In the genomic region with DNA sequence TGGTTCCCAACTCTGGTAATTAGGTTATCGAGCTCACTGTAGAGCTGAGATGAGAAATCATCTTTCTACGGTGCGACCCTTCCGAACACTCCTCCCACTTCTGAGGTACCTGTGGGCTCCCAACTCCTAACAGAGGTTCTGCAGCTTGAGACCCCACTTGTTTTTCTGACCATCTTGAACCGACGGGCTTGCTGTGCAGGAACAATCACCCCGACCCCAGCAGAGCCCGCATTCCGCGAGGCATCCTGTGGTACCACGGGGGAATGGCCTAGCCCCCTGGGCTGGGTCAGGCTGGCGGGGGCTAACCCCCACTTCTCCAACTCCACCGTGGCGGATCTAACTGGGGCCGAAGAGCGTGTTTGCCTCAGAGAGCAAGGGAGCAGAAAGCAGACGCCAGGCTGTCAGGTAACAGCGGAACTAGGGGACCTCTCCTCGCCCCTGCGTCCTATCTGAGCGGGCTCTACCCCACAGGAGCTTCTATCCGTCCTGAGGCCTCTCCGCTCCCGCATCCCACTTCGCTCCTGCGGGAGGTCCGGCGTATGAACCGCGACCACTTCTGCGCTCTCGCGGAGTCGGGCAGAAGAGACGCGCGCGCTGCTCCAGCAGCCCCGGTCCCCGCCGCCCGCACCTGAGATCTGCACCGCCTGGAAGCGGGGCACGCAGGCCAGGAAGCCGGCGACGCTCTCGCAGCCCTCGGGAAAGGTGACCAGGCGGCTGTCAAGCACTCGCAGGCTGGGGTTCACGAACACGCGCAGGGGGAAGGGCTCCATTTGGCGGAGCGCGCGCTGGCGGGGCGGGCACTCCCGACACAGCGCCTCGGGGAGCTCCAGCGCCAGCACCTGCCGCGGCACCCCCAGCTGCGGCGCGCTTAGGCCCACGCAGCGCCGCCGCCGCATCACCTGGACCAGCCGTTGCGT, we compare ENCODE assay signal across 8 cellular contexts. TPM values are rescaled to one million over a fixed set of nuclear protein-coding genes. Genes with fewer than 3 reads are reported as not detected.
A peak's percentile ranks its signal among the peaks of the same experiment; 100 is the strongest.
DNase-seq lines count a peak whose midpoint lies in the region; ATAC-seq lines count a peak whose summit lies in the region.

No MANE protein-coding gene starts in this region.

- H3K27ac Mint-ChIP-seq in T-helper 1 cell treated with Interleukin-12 subunit alpha and Interleukin-12 subunit beta and Interleukin-4 antibody, amounts not matched to agents 30 μg/mL and 1 μg/mL, for 36 hours = no peak overlapping the region
- H3K27ac Mint-ChIP-seq in dendritic cell treated with granulocyte-macrophage colony-stimulating factor and Interleukin-4, amounts not matched to agents 40 ng/mL and 50 ng/mL, for 4 days = peak overlapping the region; percentile 43

- intact Hi-C loops in dendritic cell treated with granulocyte-macrophage colony-stimulating factor and Interleukin-4, amounts not matched to agents 40 ng/mL and 50 ng/mL, for 4 days (cut with micrococcal nuclease) = loop anchor here (1.0 kb wide), 1 partner anchor 10 kb away; a partner anchor contains a TSS

- peaks cover 27% of the 10 kb centered on the region for H3K4me1 Mint-ChIP-seq in T-helper 1 cell treated with Interleukin-12 subunit alpha and Interleukin-12 subunit beta and Interleukin-4 antibody, amounts not matched to agents 30 μg/mL and 1 μg/mL, for 36 hours (ENCODE audit: low read depth)
- H3K4me1 Mint-ChIP-seq in dendritic cell treated with granulocyte-macrophage colony-stimulating factor and Interleukin-4, amounts not matched to agents 40 ng/mL and 50 ng/mL, for 4 days (ENCODE audit: low read depth) = peaks cover 48% of the 10 kb centered on the region

- peaks cover 11% of the 10 kb centered on the region for H3K36me3 Mint-ChIP-seq in T-helper 1 cell treated with Interleukin-12 subunit alpha and Interleukin-12 subunit beta and Interleukin-4 antibody, amounts not matched to agents 30 μg/mL and 1 μg/mL, for 36 hours (ENCODE audit: low read depth)
- peaks cover 80% of the 10 kb centered on the region for H3K36me3 Mint-ChIP-seq in dendritic cell treated with granulocyte-macrophage colony-stimulating factor and Interleukin-4, amounts not matched to agents 40 ng/mL and 50 ng/mL, for 4 days (ENCODE audit: low read depth)

- H3K4me3 Mint-ChIP-seq in T-helper 1 cell treated with Interleukin-12 subunit alpha and Interleukin-12 subunit beta and Interleukin-4 antibody, amounts not matched to agents 30 μg/mL and 1 μg/mL, for 36 hours = peak overlapping the region; percentile 77
- H3K4me3 Mint-ChIP-seq in dendritic cell treated with granulocyte-macrophage colony-stimulating factor and Interleukin-4, amounts not matched to agents 40 ng/mL and 50 ng/mL, for 4 days = peak overlapping the region; percentile 82

- no peaks in the 10 kb centered on the region for H3K9me3 Mint-ChIP-seq in T-helper 1 cell treated with Interleukin-12 subunit alpha and Interleukin-12 subunit beta and Interleukin-4 antibody, amounts not matched to agents 30 μg/mL and 1 μg/mL, for 36 hours
- H3K9me3 Mint-ChIP-seq in dendritic cell treated with granulocyte-macrophage colony-stimulating factor and Interleukin-4, amounts not matched to agents 40 ng/mL and 50 ng/mL, for 4 days = no peaks in the 10 kb centered on the region

- no peaks in the 10 kb centered on the region for H3K27me3 Mint-ChIP-seq in T-helper 1 cell treated with Interleukin-12 subunit alpha and Interleukin-12 subunit beta and Interleukin-4 antibody, amounts not matched to agents 30 μg/mL and 1 μg/mL, for 36 hours (ENCODE audit: low read depth)
- no peaks in the 10 kb centered on the region for H3K27me3 Mint-ChIP-seq in dendritic cell treated with granulocyte-macrophage colony-stimulating factor and Interleukin-4, amounts not matched to agents 40 ng/mL and 50 ng/mL, for 4 days

- ATAC-seq in HG03066 (IDR thresholded peaks at IDR 0.05; ENCODE audit: low read depth, unreplicated experiment) = peak; percentile 38

- DNase-seq in NOMO-1 treated with DMSO at 0.1 percent for 48 hours (lab: John Stamatoyannopoulos, UW; ENCODE audit: unreplicated experiment) (peak; percentile 39), NOMO-1 (lab: John Stamatoyannopoulos, UW; ENCODE audit: unreplicated experiment in 2 of 2) (no peak), mesenteric fat pad (ENCODE audit: low spot score) (peak; percentile 89), NCI-H1048 (lab: John Stamatoyannopoulos, UW) (no peak)
- peak in 4 of 6 experiments; percentile 39 to 67 (median 59) for DNase-seq in stimulated activated naive CD4-positive, alpha-beta T cell (lab: John Stamatoyannopoulos, UW)

RNA-seq across cellular contexts. Expression of a gene that starts 0.8 kb away (rescaled TPM):
- total RNA-seq in mesenteric fat pad = 14.8 TPM

RNA-seq across cellular contexts. Expression of a gene that starts 9.7 kb away (rescaled TPM):
- 25.0 TPM for total RNA-seq in mesenteric fat pad

RNA-seq across cellular contexts. Expression of a gene that starts 9.9 kb away (rescaled TPM):
- total RNA-seq in mesenteric fat pad = 32.8 TPM

RNA-seq across cellular contexts. Expression of a gene that starts 18.5 kb away (rescaled TPM):
- total RNA-seq in mesenteric fat pad = 36.3 TPM

RNA-seq across cellular contexts. Expression of a gene that starts 22.0 kb away (rescaled TPM):
- 1.2 TPM for total RNA-seq in mesenteric fat pad

Comparison
In these comparisons a context has a peak if more than half of its experiments do, and no peak if none do; other contexts are left out.
1. DNase-seq: peak in NOMO-1 treated with DMSO at 0.1 percent for 48 hours (single experiment), mesenteric fat pad (single experiment) and stimulated activated naive CD4-positive, alpha-beta T cell (4 of 6); none in NOMO-1 (0 of 2) and NCI-H1048 (single experiment).